1 cellular context compared by ENCODE assay signal in the genomic region with DNA sequence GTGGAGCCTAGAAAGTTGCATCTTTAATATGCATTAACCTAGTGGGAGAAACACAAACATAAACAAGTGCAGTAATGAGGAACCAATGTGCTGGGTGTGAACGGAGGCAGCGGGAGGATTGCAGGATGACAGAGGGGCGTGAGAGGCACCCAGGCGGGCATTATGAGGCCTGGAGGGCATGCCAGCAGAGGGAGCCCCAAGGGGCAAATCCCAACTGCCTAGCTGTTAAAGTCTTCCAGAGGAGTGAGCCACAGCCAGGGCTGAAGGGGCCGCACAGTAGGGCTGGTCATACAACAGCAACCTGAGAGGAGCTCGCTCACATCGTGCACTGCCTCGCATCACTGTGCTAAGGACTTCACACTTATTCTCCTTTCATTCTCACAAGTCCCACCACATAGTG.
TF ChIP-seq lines count a peak whose summit lies in the region.

No MANE protein-coding gene starts in this region.

TF ChIP-seq in endothelial cell of umbilical vein, 7 proteins besides CTCF, POLR2A, EP300 and RAD21 (continued from another document):
- TF ChIP-seq MAX (IDR thresholded peaks at IDR 0.05; ENCODE audit: insufficient read depth, insufficient read length) (no peak), POLR2AphosphoS5 (IDR thresholded peaks at IDR 0.05; ENCODE audit: insufficient read depth, low read depth, low read length) (no peak), JUN (IDR thresholded peaks at IDR 0.05; ENCODE audit: borderline replicate concordance, insufficient read depth, insufficient read length, low read depth) (no peak)
